In the genomic region with DNA sequence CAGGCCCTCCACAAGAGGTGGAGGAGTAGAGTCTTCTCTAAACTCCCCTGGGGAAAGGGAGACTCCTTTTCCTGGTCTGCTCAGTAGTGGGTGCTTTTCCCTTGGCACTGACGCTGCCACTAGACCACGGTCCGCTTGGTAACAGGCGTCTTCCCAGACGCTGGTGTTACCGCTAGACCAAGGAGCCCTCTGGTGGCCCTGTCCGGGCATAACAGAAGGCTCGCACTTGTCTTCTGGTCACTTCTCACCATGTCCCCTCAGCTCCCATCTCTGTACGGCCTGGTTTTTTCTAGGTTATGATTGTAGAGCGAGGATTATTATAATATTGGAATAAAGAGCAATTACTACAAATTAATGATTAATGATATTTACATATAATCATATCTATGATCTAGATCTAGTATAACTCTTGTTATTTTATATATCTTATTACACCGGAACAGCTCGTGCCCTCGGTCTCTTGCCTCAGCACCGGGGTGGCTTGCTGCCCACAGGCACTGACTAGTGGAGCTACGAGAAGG, we compare ENCODE assay signal across 8 cellular contexts. TPM values are rescaled to one million over a fixed set of nuclear protein-coding genes. Genes with fewer than 3 reads are reported as not detected.
DNase-seq lines count a peak whose midpoint lies in the region; TF ChIP-seq lines count a peak whose summit lies in the region.
"Not testable (repeated sequence)": the region's sequence is repeated elsewhere in the genome, so short reads cannot be mapped to it uniquely, and the experiment has no call there.

No MANE protein-coding gene starts in this region.

- H3K23ac ChIP-seq in mesenchymal stem cell (ENCODE audit: low read length in 2 of 2) = not testable (repeated sequence)

- TF ChIP-seq CTCF in BE2C (IDR thresholded peaks at IDR 0.05; ENCODE audit: low read depth, low read length) (peak; percentile 54), GM12872 (IDR thresholded peaks at IDR 0.05; ENCODE audit: insufficient read depth, low read depth, low read length) (peak; percentile 62), fibroblast of pulmonary artery (IDR thresholded peaks at IDR 0.05; ENCODE audit: low read length, missing control alignments) (peak; percentile 48)

- peaks cover 19% of the 10 kb centered on the region for H3K79me1 ChIP-seq in mesenchymal stem cell (replicated peaks; ENCODE audit: low read length, poor library complexity, severe bottlenecking)

- not testable (repeated sequence) for H3K4me3 ChIP-seq in BE2C (ENCODE audit: low read depth, low read length); fibroblast of pulmonary artery (replicated peaks; ENCODE audit: low read depth, low read length); mesenchymal stem cell (ENCODE audit: insufficient read depth in 1 of 2, low read depth in 1 of 2, low read length in 2 of 2)

- in situ Hi-C loops in SK-MEL-5 (cut with HindIII; ENCODE audit: low pct_unique_long_range_greater_than_20kb, low sequenced_read_pairs) = not testable (repeated sequence)

- not testable (repeated sequence) for H4K91ac ChIP-seq in mesenchymal stem cell (ENCODE audit: low read length)

- H2AK5ac ChIP-seq in mesenchymal stem cell (ENCODE audit: low read length, severe bottlenecking) = not testable (repeated sequence)

- not testable (repeated sequence) for H3K9me3 ChIP-seq in BE2C; mesenchymal stem cell (ENCODE audit: control insufficient read depth, low read length)

- not testable (repeated sequence) for H2BK120ac ChIP-seq in mesenchymal stem cell (ENCODE audit: low read depth, low read length)

- not testable (repeated sequence) for H2BK12ac ChIP-seq in mesenchymal stem cell (ENCODE audit: low read length in 2 of 2)

- not testable (repeated sequence) for H3K18ac ChIP-seq in mesenchymal stem cell (ENCODE audit: low read depth in 1 of 2, low read length in 2 of 2)

- not testable (repeated sequence) for H2BK5ac ChIP-seq in mesenchymal stem cell (ENCODE audit: low read depth, low read length, poor library complexity, severe bottlenecking)

- WGBS in mesenchymal stem cell = 46% methylated on average over 9 of the region's 15 CpGs

- H3K27ac ChIP-seq in mesenchymal stem cell (ENCODE audit: low read length, poor library complexity, severe bottlenecking) = not testable (repeated sequence)

- H3K27me3 ChIP-seq in BE2C = not testable (repeated sequence)
- H3K27me3 ChIP-seq in mesenchymal stem cell (ENCODE audit: control insufficient read depth in 1 of 2, insufficient read depth in 1 of 2, low read length in 2 of 2) = peaks cover 12 to 33% of the 10 kb centered on the region in 2 experiments

- not testable (repeated sequence) for H3K4me2 ChIP-seq in mesenchymal stem cell (ENCODE audit: low read length, poor library complexity, severe bottlenecking)

- H3K4ac ChIP-seq in mesenchymal stem cell (ENCODE audit: low read depth in 1 of 2, low read length in 2 of 2) = not testable (repeated sequence)

- not testable (repeated sequence) for H2BK15ac ChIP-seq in mesenchymal stem cell (ENCODE audit: low read depth, poor library complexity, severe bottlenecking)

- not testable (repeated sequence) for H3K9ac ChIP-seq in mesenchymal stem cell (ENCODE audit: low read length)

- H3K36me3 ChIP-seq in BE2C; mesenchymal stem cell (ENCODE audit: control insufficient read depth in 1 of 2, insufficient read depth in 2 of 2, low read depth in 1 of 2, low read length in 2 of 2): not testable (repeated sequence)

- H3K4me1 ChIP-seq in BE2C = not testable (repeated sequence)
- peaks cover 16% of the 10 kb centered on the region for H3K4me1 ChIP-seq in mesenchymal stem cell (ENCODE audit: control insufficient read depth, insufficient read depth, low read depth, low read length)

- DNase-seq in BE2C = not testable (repeated sequence)
- peak; percentile 48 for DNase-seq in NCI-H1105 treated with DMSO at 0.1 percent for 48 hours (lab: John Stamatoyannopoulos, UW)
- peak; percentile 61 for DNase-seq in SK-MEL-5 (ENCODE audit: low read depth, low spot score)
- peak; percentile 75 for DNase-seq in astrocyte of the hippocampus (ENCODE audit: low read depth, low spot score)
- DNase-seq in fibroblast of pulmonary artery (ENCODE audit: low read depth) = peak; percentile 38
- DNase-seq in mesenchymal stem cell = peak; percentile 50
- peak; percentile 18 to 29 for DNase-seq in stimulated activated CD4-positive, alpha-beta T cell treated with anti-CD3 and anti-CD28 coated beads, Interleukin-2, amount 100 ng/mL, for 24 hours

- H2AFZ ChIP-seq in mesenchymal stem cell (ENCODE audit: low read depth, low read length) = not testable (repeated sequence)

- H4K8ac ChIP-seq in mesenchymal stem cell (ENCODE audit: low read length) = not testable (repeated sequence)

- H3K14ac ChIP-seq in mesenchymal stem cell (ENCODE audit: low read length in 2 of 2) = not testable (repeated sequence)

RNA-seq across cellular contexts. Expression of gene TPRG1L, which starts 3.6 kb away (rescaled TPM):
- polyA plus RNA-seq in BE2C (2012; ENCODE audit: insufficient read depth, insufficient read length, low read depth) = 35.9 TPM
- 12.2 and 12.3 TPM in 2 replicates for total RNA-seq in SK-MEL-5 (2014; rRNA removed; shearing (Covaris generic))
- polyA plus RNA-seq in SK-MEL-5 (2015; cell fraction: cytosol; rRNA removed) = 24.4 and 26.9 TPM in 2 replicates
- polyA plus RNA-seq in SK-MEL-5 (2015; cell fraction: nucleus; rRNA removed) = 8.2 and 9.7 TPM in 2 replicates
- 46.4 TPM for polyA plus RNA-seq in mesenchymal stem cell (2013, experiment 1 of 2)
- 47.7 TPM for polyA plus RNA-seq in mesenchymal stem cell (2013, experiment 2 of 2)

RNA-seq across cellular contexts. Expression of gene MEGF6, which starts 9.9 kb away (rescaled TPM):
- polyA plus RNA-seq in BE2C (2012; ENCODE audit: insufficient read depth, insufficient read length, low read depth) = 0.93 TPM
- total RNA-seq in SK-MEL-5 (2014; rRNA removed; shearing (Covaris generic)) = 0.90 and 3.1 TPM in 2 replicates
- 0.66 and 1.3 TPM in 2 replicates for polyA plus RNA-seq in SK-MEL-5 (2015; cell fraction: cytosol; rRNA removed)
- 10.5 and 11.5 TPM in 2 replicates for polyA plus RNA-seq in SK-MEL-5 (2015; cell fraction: nucleus; rRNA removed)
- 0.08 TPM for polyA plus RNA-seq in mesenchymal stem cell (2013, experiment 1 of 2)
- polyA plus RNA-seq in mesenchymal stem cell (2013, experiment 2 of 2) = 0.08 TPM

RNA-seq across cellular contexts. Expression of gene WRAP73, which starts 28.7 kb away (rescaled TPM):
- 33.7 TPM for polyA plus RNA-seq in BE2C (2012; ENCODE audit: insufficient read depth, insufficient read length, low read depth)
- 25.5 and 27.5 TPM in 2 replicates for total RNA-seq in SK-MEL-5 (2014; rRNA removed; shearing (Covaris generic))
- 28.7 and 29.0 TPM in 2 replicates for polyA plus RNA-seq in SK-MEL-5 (2015; cell fraction: cytosol; rRNA removed)
- polyA plus RNA-seq in SK-MEL-5 (2015; cell fraction: nucleus; rRNA removed) = 76.9 and 90.5 TPM in 2 replicates
- 14.3 TPM for polyA plus RNA-seq in mesenchymal stem cell (2013, experiment 1 of 2)
- 13.8 TPM for polyA plus RNA-seq in mesenchymal stem cell (2013, experiment 2 of 2)

RNA-seq across cellular contexts. Expression of gene TP73, which starts 31.1 kb away (rescaled TPM):
- polyA plus RNA-seq in BE2C (2012; ENCODE audit: insufficient read depth, insufficient read length, low read depth) = 3.6 TPM
- 0.32 and 0.40 TPM in 2 replicates for total RNA-seq in SK-MEL-5 (2014; rRNA removed; shearing (Covaris generic))
- polyA plus RNA-seq in SK-MEL-5 (2015; cell fraction: cytosol; rRNA removed) = 0.29 and 0.57 TPM in 2 replicates
- polyA plus RNA-seq in SK-MEL-5 (2015; cell fraction: nucleus; rRNA removed) = 0.96 and 1.3 TPM in 2 replicates
- polyA plus RNA-seq in mesenchymal stem cell (2013, experiment 1 of 2) = 0.01 TPM
- polyA plus RNA-seq in mesenchymal stem cell (2013, experiment 2 of 2) = 0.01 TPM
